8 cellular contexts compared by ENCODE assay signal in genomic region chr2:231037202-231037730, GRCh38. TPM values are rescaled to one million over a fixed set of nuclear protein-coding genes. Genes with fewer than 3 reads are reported as not detected.
DNase-seq lines count a peak whose midpoint lies in the region; ATAC-seq and TF ChIP-seq lines count a peak whose summit lies in the region.

Gene C2orf72 (plus strand): TSS chr2:231037523. CDS start chr2:231037566, 43 bp downstream.

- H3K9me3 Mint-ChIP-seq in H9, result no peaks in the 10 kb centered on the region

- H3K18ac ChIP-seq in H9 (ENCODE audit: insufficient read length, low read depth, low read length), result no peak within 1 kb of the TSS

- H3K27me3 ChIP-seq in H9 (ENCODE audit: insufficient read depth, low read length), result peaks cover 25% of the 10 kb centered on the region

- H3K23me2 ChIP-seq in H9 (ENCODE audit: insufficient read length, low read depth, low read length, poor library complexity, severe bottlenecking), result peaks cover 10% of the 10 kb centered on the region

- H3K4me1 ChIP-seq in H9 (ENCODE audit: insufficient read depth, low read length), result no peaks in the 10 kb centered on the region; the same call in 1 of the 2 replicates

- no peaks in the 10 kb centered on the region for H3K79me1 ChIP-seq in H9 (ENCODE audit: insufficient read depth, low read depth, low read length, poor library complexity, severe bottlenecking)

- no peak within 1 kb of the TSS for H3T11ph ChIP-seq in H9 (ENCODE audit: low read length)

- no peak within 1 kb of the TSS for H3K56ac ChIP-seq in H9 (ENCODE audit: insufficient read length, low read depth, low read length)

- peak within 1 kb of the TSS; percentile 54 to 84 for H3K4me3 Mint-ChIP-seq in H9

- no peak within 1 kb of the TSS for H2BK15ac ChIP-seq in H9 (ENCODE audit: low read depth, low read length)

- no peak within 1 kb of the TSS for H2BK12ac ChIP-seq in H9 (ENCODE audit: insufficient read length, low read depth, low read length)

- no peak for TF ChIP-seq CTCF in H9 (conservative IDR thresholded peaks at IDR 0.05)

- H3K27me3 Mint-ChIP-seq in H9 (ENCODE audit: low read depth), result peaks cover 86% of the 10 kb centered on the region

- H3K14ac ChIP-seq in H9 (ENCODE audit: insufficient read depth, low read length), result no peak within 1 kb of the TSS

- H4K5ac ChIP-seq in H9 (ENCODE audit: insufficient read length, low read depth, low read length), result no peak within 1 kb of the TSS

- no peak within 1 kb of the TSS for H3K4ac ChIP-seq in H9 (ENCODE audit: low read depth, low read length)

- no peaks in the 10 kb centered on the region for H3K36me3 Mint-ChIP-seq in H9 (ENCODE audit: insufficient read depth in 1 of 3, low read depth in 3 of 3)

- H2BK5ac ChIP-seq in H9 (ENCODE audit: insufficient read length, low read length), result no peak within 1 kb of the TSS

- H4K91ac ChIP-seq in H9 (ENCODE audit: insufficient read length, low read depth, low read length), result no peak within 1 kb of the TSS

- no peaks in the 10 kb centered on the region for H3K9me3 ChIP-seq in H9 (ENCODE audit: control insufficient read depth, low read depth, low read length)

- H2AK5ac ChIP-seq in H9 (ENCODE audit: insufficient read length, low read length), result no peak within 1 kb of the TSS

- H3K27ac Mint-ChIP-seq in H9, result no peak within 1 kb of the TSS

- ATAC-seq in HG03095 (IDR thresholded peaks at IDR 0.05; ENCODE audit: unreplicated experiment), result no peak

- no peak within 1 kb of the TSS for H3K23ac ChIP-seq in H9 (ENCODE audit: insufficient read length, low read depth, low read length)

- no peak within 1 kb of the TSS for H2AFZ ChIP-seq in H9 (ENCODE audit: low read length)

- no peaks in the 10 kb centered on the region for H4K20me1 ChIP-seq in H9 (ENCODE audit: control insufficient read depth, insufficient read depth, insufficient read length)

- H4K8ac ChIP-seq in H9 (replicated peaks; ENCODE audit: insufficient read length, low read depth, low read length), result no peak within 1 kb of the TSS

- no peak within 1 kb of the TSS for H3K9ac ChIP-seq in H9 (ENCODE audit: extremely low read depth, insufficient read length, low read length)

- DNase-seq in AG08396 (ENCODE audit: low spot score) (peak; percentile 39), H9 (no peak), astrocyte of the hippocampus (ENCODE audit: low read depth, low spot score) (peak; percentile 42), mucosa of gallbladder (ENCODE audit: low spot score) (no peak), NK-92 (lab: John Stamatoyannopoulos, UW; ENCODE audit: unreplicated experiment) (no peak), NOMO-1 treated with DMSO at 0.1 percent for 48 hours (lab: John Stamatoyannopoulos, UW; ENCODE audit: unreplicated experiment) (no peak), SKM-1 (lab: John Stamatoyannopoulos, UW; ENCODE audit: unreplicated experiment) (no peak)

- H3K79me2 ChIP-seq in H9 (ENCODE audit: insufficient read depth, low read length), result no peaks in the 10 kb centered on the region

- no peak within 1 kb of the TSS for H2BK20ac ChIP-seq in H9 (ENCODE audit: low read depth, low read length, poor library complexity, severe bottlenecking)

- peak within 1 kb of the TSS; percentile 78 for H3K4me2 ChIP-seq in H9 (ENCODE audit: insufficient read depth, insufficient read length, low read length)

- WGBS in H9 (ENCODE audit: extremely low coverage, insufficient read length, low lambda C conversion rate), result no CpG with 5 or more reads among the region's 61 CpGs

- H3K4me1 Mint-ChIP-seq in H9, result peaks cover 8 to 15% of the 10 kb centered on the region in 2 experiments; a peak in 3 of 4 replicates

- no peak within 1 kb of the TSS for H3K27ac ChIP-seq in H9 (ENCODE audit: insufficient read length, low read depth, low read length)

- no peak within 1 kb of the TSS for H2BK120ac ChIP-seq in H9 (ENCODE audit: low read depth, low read length, poor library complexity, severe bottlenecking)

RNA-seq across cellular contexts. Expression of gene C2orf72, which starts in this region (rescaled TPM):
- total RNA-seq in H9 (2021) (0.77 and 1.0 TPM in 2 replicates), mucosa of gallbladder (34.2 TPM)

Comparison
In these comparisons a context has a peak if more than half of its experiments do, and no peak if none do; other contexts are left out.
1. RNA of gene C2orf72 (total RNA-seq): 34.2 TPM in mucosa of gallbladder (single experiment); 0.77 to 1.0 TPM in H9; every median in the first group is over 10 times any median in the second.
2. DNase-seq: peak in AG08396 (single experiment) and astrocyte of the hippocampus (single experiment); none in H9 (single experiment), mucosa of gallbladder (single experiment), NK-92 (single experiment), NOMO-1 treated with DMSO at 0.1 percent for 48 hours (single experiment) and SKM-1 (single experiment).